ENCODE assay signal across 24 cellular contexts in genomic region chr15:26024241-26024640, GRCh38.
DNase-seq lines count a peak whose midpoint lies in the region; ATAC-seq and TF ChIP-seq lines count a peak whose summit lies in the region.
"Had no signal": no experiment of that assay in that cellular context is flagged by ENCODE, and none has a peak within 500 bp of the region (broad histone marks: within the 10 kb centered on the region; RNA-seq: fewer than 3 reads in every experiment).

No MANE protein-coding gene starts in this region.

- H2AK5ac ChIP-seq in IMR-90 (ENCODE audit: low read depth, low read length), result no peak overlapping the region

- no peaks in the 10 kb centered on the region for H3K9me3 Mint-ChIP-seq in neural crest cell
- H3K9me3 Mint-ChIP-seq: CD4-positive, alpha-beta T cell; CD8-positive, alpha-beta T cell had no signal

- H3K9ac ChIP-seq in IMR-90 (ENCODE audit: low read depth, low read length), result no peak overlapping the region
- H3K9ac ChIP-seq: BLaER1 treated with 17β-estradiol and CSF1 and Interleukin-3, amounts not matched to agents 10 nM and 100 nM had no signal

- no peak for ATAC-seq in IMR-90 (ENCODE audit: low read depth)
- ATAC-seq in HG03460 (IDR thresholded peaks at IDR 0.05; ENCODE audit: unreplicated experiment), result no peak
- ATAC-seq: A549; CD8-positive, alpha-beta T cell; GM12878 had no signal

- H2BK120ac ChIP-seq in IMR-90 (ENCODE audit: low read depth, low read length), result no peak overlapping the region

- H3K4me1 ChIP-seq in IMR-90 (ENCODE audit: control insufficient read depth, insufficient read depth, low read length), result no peaks in the 10 kb centered on the region
- H3K4me1 ChIP-seq in esophagus muscularis mucosa, result peaks cover 0 to 12% (median 10%) of the 10 kb centered on the region in 4 donors
- no peaks in the 10 kb centered on the region for H3K4me1 ChIP-seq in vagina

- H4K91ac ChIP-seq in IMR-90 (ENCODE audit: insufficient read depth, low read depth, low read length), result no peak overlapping the region

- POLR2A ChIA-PET in IMR-90 (lab: Charles Lee; ENCODE audit: unreplicated experiment), result no interaction called here

- H3K27me3 ChIP-seq in IMR-90 (ENCODE audit: control insufficient read depth, insufficient read depth, low read length) (peaks cover 2% of the 10 kb centered on the region; the same call in 1 of the 2 replicates), esophagus muscularis mucosa (no peaks in the 10 kb centered on the region), vagina (no peaks in the 10 kb centered on the region)
- H3K27me3 ChIP-seq: BLaER1 treated with 17β-estradiol and CSF1 and Interleukin-3, amounts not matched to agents 10 nM and 100 nM had no signal

- H3K4me3 ChIP-seq in IMR-90 (ENCODE audit: insufficient read depth, low read depth, low read length), result no peak overlapping the region
- no peak overlapping the region for H3K4me3 ChIP-seq in esophagus muscularis mucosa
- no peak overlapping the region for H3K4me3 ChIP-seq in vagina
- H3K4me3 ChIP-seq: A549; BLaER1 treated with 17β-estradiol and CSF1 and Interleukin-3, amounts not matched to agents 10 nM and 100 nM; GM12878 had no signal

- 29% methylated on average over 1 of the region's 4 CpGs; no CpG with 5 or more reads in 1 of the 2 experiments for WGBS in IMR-90 (ENCODE audit: extremely low coverage in 2 of 2, insufficient read length in 1 of 2), 2 experiments
- 94% methylated on average over 4 of the region's 4 CpGs for WGBS in esophagus muscularis mucosa

- no peak overlapping the region for H4K5ac ChIP-seq in IMR-90 (ENCODE audit: low read depth, low read length)

- intact Hi-C loops in IMR-90 (cut with micrococcal nuclease) (no loop called here), esophagus muscularis mucosa (cut with DNase I) (loop anchor here (10.0 kb wide), 2 partner anchors 79 to 841 kb away; partner anchors contain the start of gene GABRA5), vagina (cut with DNase I) (no loop called here)

- no peak overlapping the region for H2BK20ac ChIP-seq in IMR-90 (ENCODE audit: low read depth, low read length)

- DNase-seq in IMR-90 (no peak), esophagus muscularis mucosa (ENCODE audit: extremely low spot score) (peak; percentile 90), neural crest cell (ENCODE audit: low read depth, low spot score) (no peak), vagina (ENCODE audit: extremely low spot score in 2 of 2) (peak; percentile 28 to 79), DMS114 treated with DMSO at 0.1 percent for 48 hours (lab: John Stamatoyannopoulos, UW; ENCODE audit: unreplicated experiment) (no peak)
- no peak for DNase-seq in activated naive CD4-positive, alpha-beta T cell treated with anti-CD3 and anti-CD28 coated beads, Interleukin-2, amount 50 U/mL, for 16 hours
- DNase-seq: AML-193; Caco-2; Calu3; CD4-positive, alpha-beta T cell; DMS153; DMS53; DMS79; DND-41; EL; GDM1 had no signal

- no peaks in the 10 kb centered on the region for H3K27me3 Mint-ChIP-seq in neural crest cell (ENCODE audit: low read depth)

- H3K27ac Mint-ChIP-seq in neural crest cell (ENCODE audit: unreplicated experiment), result peak overlapping the region; percentile 50
- H3K27ac Mint-ChIP-seq: B cell; CD4-positive, alpha-beta T cell; CD8-positive, alpha-beta T cell had no signal

- H3K4me3 Mint-ChIP-seq in neural crest cell, result no peak overlapping the region
- H3K4me3 Mint-ChIP-seq: B cell; CD4-positive, alpha-beta T cell; CD8-positive, alpha-beta T cell had no signal

- no peaks in the 10 kb centered on the region for H3K36me3 Mint-ChIP-seq in neural crest cell (ENCODE audit: low read depth)
- H3K36me3 Mint-ChIP-seq: CD8-positive, alpha-beta T cell had no signal

- H4K8ac ChIP-seq in IMR-90 (ENCODE audit: low read depth in 2 of 2, low read length in 2 of 2), result no peak overlapping the region

- peaks cover 3% of the 10 kb centered on the region; the same call in 1 of the 2 replicates for H3K9me1 ChIP-seq in IMR-90 (ENCODE audit: insufficient read depth, low read length)

- H4K20me1 ChIP-seq in IMR-90 (ENCODE audit: insufficient read depth, low read length), result no peaks in the 10 kb centered on the region
- H4K20me1 ChIP-seq: BLaER1 treated with 17β-estradiol and CSF1 and Interleukin-3, amounts not matched to agents 10 nM and 100 nM had no signal

- TF ChIP-seq POLR2A in IMR-90 (IDR thresholded peaks at IDR 0.05; ENCODE audit: low read depth, low read length) (no peak), esophagus muscularis mucosa (IDR thresholded peaks at IDR 0.05; ENCODE audit: low read depth) (no peak), vagina (IDR thresholded peaks at IDR 0.05) (no peak)

- H2BK5ac ChIP-seq in IMR-90 (ENCODE audit: low read depth, low read length, poor library complexity, severe bottlenecking), result no peak overlapping the region

- TF ChIP-seq EP300 in esophagus muscularis mucosa (IDR thresholded peaks at IDR 0.05), result no peak

- no peaks in the 10 kb centered on the region for H3K79me1 ChIP-seq in IMR-90 (ENCODE audit: low read depth in 1 of 2, low read length in 2 of 2)

- TF ChIP-seq CTCF in IMR-90 (conservative IDR thresholded peaks at IDR 0.05; ENCODE audit: low read depth, low read length), result no peak
- no peak for TF ChIP-seq CTCF in esophagus muscularis mucosa (IDR thresholded peaks at IDR 0.05)
- no peak for TF ChIP-seq CTCF in neural crest cell (conservative IDR thresholded peaks at IDR 0.05)
- no peak for TF ChIP-seq CTCF in vagina (IDR thresholded peaks at IDR 0.05)

- no peak overlapping the region for H2AK9ac ChIP-seq in IMR-90 (replicated peaks; ENCODE audit: low read depth, low read length, poor library complexity)

- in situ Hi-C loops in IMR-90 (cut with MboI; ENCODE audit: low sequenced_read_pairs), result no loop called here

- no peak overlapping the region for H3K14ac ChIP-seq in IMR-90 (replicated peaks; ENCODE audit: low read depth, low read length)

- no peak for TF ChIP-seq RAD21 in IMR-90 (IDR thresholded peaks at IDR 0.05; ENCODE audit: low read length)

- dilution Hi-C loops in IMR-90 (cut with HindIII; ENCODE audit: low sequenced_read_pairs, unreplicated experiment), result no loop called here

- H3K9me3 ChIP-seq in IMR-90 (ENCODE audit: control insufficient read depth, insufficient read depth, low read length), result no peaks in the 10 kb centered on the region
- no peaks in the 10 kb centered on the region for H3K9me3 ChIP-seq in esophagus muscularis mucosa
- no peaks in the 10 kb centered on the region for H3K9me3 ChIP-seq in vagina
- H3K9me3 ChIP-seq: A549; BLaER1 treated with 17β-estradiol and CSF1 and Interleukin-3, amounts not matched to agents 10 nM and 100 nM; Caco-2 had no signal

- H3K4me2 ChIP-seq in IMR-90 (ENCODE audit: low read depth, low read length), result no peak overlapping the region
- H3K4me2 ChIP-seq: A549; BLaER1 treated with 17β-estradiol and CSF1 and Interleukin-3, amounts not matched to agents 10 nM and 100 nM had no signal

- H2BK15ac ChIP-seq in IMR-90 (ENCODE audit: low read depth, low read length), result no peak overlapping the region

- no peak overlapping the region for H3K4ac ChIP-seq in IMR-90 (ENCODE audit: low read depth, low read length)

- H3K23ac ChIP-seq in IMR-90 (ENCODE audit: low read depth, low read length), result no peak overlapping the region

- H3K18ac ChIP-seq in IMR-90 (ENCODE audit: low read depth, low read length), result no peak overlapping the region

- H3K36me3 ChIP-seq in IMR-90 (ENCODE audit: control insufficient read depth, insufficient read depth, low read length) (no peaks in the 10 kb centered on the region), esophagus muscularis mucosa (no peaks in the 10 kb centered on the region), vagina (no peaks in the 10 kb centered on the region)
- H3K36me3 ChIP-seq: BLaER1 treated with 17β-estradiol and CSF1 and Interleukin-3, amounts not matched to agents 10 nM and 100 nM had no signal

- H2AFZ ChIP-seq in IMR-90 (replicated peaks; ENCODE audit: low read length, poor library complexity), result peak overlapping the region; percentile 43

- no peak overlapping the region for H3K56ac ChIP-seq in IMR-90 (ENCODE audit: extremely low read depth, insufficient read depth, low read length)

- no peaks in the 10 kb centered on the region for H3K4me1 Mint-ChIP-seq in neural crest cell

- CTCF ChIA-PET in IMR-90 (lab: Yijun Ruan, JAX), result no interaction called here

- no TSS peak for BruUV-seq in IMR-90 (replicated peaks; lab: Mats Ljungman, UMichigan)

- no peak overlapping the region for H3K27ac ChIP-seq in IMR-90 (ENCODE audit: insufficient read depth, low read length)
- no peak overlapping the region for H3K27ac ChIP-seq in esophagus muscularis mucosa (replicated peaks in 1 of 4)
- no peak overlapping the region for H3K27ac ChIP-seq in vagina
- H3K27ac ChIP-seq: 22Rv1; A549; BLaER1 treated with 17β-estradiol and CSF1 and Interleukin-3, amounts not matched to agents 10 nM and 100 nM; C4-2B had no signal

TF ChIP-seq in IMR-90, 13 proteins besides CTCF, POLR2A, EP300 and RAD21 (continues in another document):
- TF ChIP-seq BHLHE40 (IDR thresholded peaks at IDR 0.05; ENCODE audit: low read depth, low read length) (no peak), MXI1 (IDR thresholded peaks at IDR 0.05; ENCODE audit: borderline replicate concordance, low read depth, low read length) (no peak), RFX5 (IDR thresholded peaks at IDR 0.05; ENCODE audit: low read depth, low read length) (no peak), FOS (IDR thresholded peaks at IDR 0.05; ENCODE audit: low read depth, low read length) (no peak), SMC3 (IDR thresholded peaks at IDR 0.05; ENCODE audit: low read depth, low read length) (no peak), NFE2L2 (IDR thresholded peaks at IDR 0.05; ENCODE audit: low read depth, low read length) (no peak), MAFK (IDR thresholded peaks at IDR 0.05; ENCODE audit: low read depth, low read length) (no peak), MAZ (IDR thresholded peaks at IDR 0.05; ENCODE audit: borderline replicate concordance, low read depth, low read length) (no peak), ELK1 (IDR thresholded peaks at IDR 0.05; ENCODE audit: borderline replicate concordance, low read depth, low read length) (no peak), CHD1 (IDR thresholded peaks at IDR 0.05; ENCODE audit: low read depth, low read length) (no peak), CEBPB (IDR thresholded peaks at IDR 0.05; ENCODE audit: low read depth, low read length) (no peak)

Comparison
In these comparisons a context has a peak if more than half of its experiments do, and no peak if none do; other contexts are left out.
1. DNase-seq: peak in esophagus muscularis mucosa (single experiment) and vagina (2 of 2); none in IMR-90 (single experiment), neural crest cell (single experiment), activated naive CD4-positive, alpha-beta T cell treated with anti-CD3 and anti-CD28 coated beads, Interleukin-2, amount 50 U/mL, for 16 hours (single experiment) and DMS114 treated with DMSO at 0.1 percent for 48 hours (single experiment).